Comparison of ENCODE assay signal across 1 cellular context in genomic region chr22:20803696-20804324, GRCh38.
TF ChIP-seq lines count a peak whose summit lies in the region.

No MANE protein-coding gene starts in this region.

TF ChIP-seq in K562, 482 proteins besides CTCF, POLR2A, EP300 and RAD21 (continued from another document and continues in another):
- no peak for TF ChIP-seq GMEB1 (CRISPR knock-in tag; IDR thresholded peaks at IDR 0.05)
- TF ChIP-seq ZBTB12 (CRISPR knock-in tag; IDR thresholded peaks at IDR 0.05) = no peak
- TF ChIP-seq BRF2 (IDR thresholded peaks at IDR 0.05; ENCODE audit: borderline replicate concordance, insufficient read depth, insufficient read length) = no peak
- TF ChIP-seq NCOR1 (IDR thresholded peaks at IDR 0.05) = no peak
- TF ChIP-seq ZNF707 (CRISPR knock-in tag; conservative IDR thresholded peaks at IDR 0.05) = no peak
- TF ChIP-seq MYNN (IDR thresholded peaks at IDR 0.05) = peak; percentile 49; the same call in 1 of the 2 replicates
- no peak for TF ChIP-seq MYNN (CRISPR knock-in tag; IDR thresholded peaks at IDR 0.05)
- 0 out of 4 replicates have a peak, but pooled peaks of 1 of the 2 experiments have one; percentile 79 for TF ChIP-seq ARNT (IDR thresholded peaks at IDR 0.05)
- no peak for TF ChIP-seq HES1 (IDR thresholded peaks at IDR 0.05; ENCODE audit: low read depth)
- no peak for TF ChIP-seq BRCA1 (IDR thresholded peaks at IDR 0.05)
- no peak for TF ChIP-seq BRCA1 (CRISPR knock-in tag; IDR thresholded peaks at IDR 0.05)
- TF ChIP-seq E2F8 (IDR thresholded peaks at IDR 0.05; ENCODE audit: low read depth, partially characterized antibody) = no peak
- no peak for TF ChIP-seq HMG20B (CRISPR knock-in tag; IDR thresholded peaks at IDR 0.05)
- TF ChIP-seq ZNF384 (IDR thresholded peaks at IDR 0.05; ENCODE audit: low read depth, low read length) = peak; percentile 54; the same call in 1 of the 2 replicates
- TF ChIP-seq JUND (IDR thresholded peaks at IDR 0.05; ENCODE audit: borderline replicate concordance, low read depth, low read length) = peak; percentile 52; the same call in 1 of the 2 replicates
- peak; percentile 64; the same call in 2 of the 3 replicates for TF ChIP-seq JUND (tag; IDR thresholded peaks at IDR 0.05; ENCODE audit: borderline replicate concordance, low read depth, low read length)
- TF ChIP-seq ESRRA (IDR thresholded peaks at IDR 0.05; ENCODE audit: borderline replicate concordance, low read depth) = peak; percentile 48; the same call in 1 of the 2 replicates
- TF ChIP-seq DMBX1 (CRISPR knock-in tag; IDR thresholded peaks at IDR 0.05; ENCODE audit: borderline replicate concordance) = no peak
- no peak for TF ChIP-seq ELF1 (tag; IDR thresholded peaks at IDR 0.05)
- no peak for TF ChIP-seq ZNF79 (CRISPR knock-in tag; IDR thresholded peaks at IDR 0.05; ENCODE audit: low read depth)
- TF ChIP-seq HDGF (IDR thresholded peaks at IDR 0.05) = peak; percentile 98
- TF ChIP-seq MXD1 (CRISPR knock-in tag; IDR thresholded peaks at IDR 0.05; ENCODE audit: borderline replicate concordance, poor library complexity, severe bottlenecking) = no peak
- no peak for TF ChIP-seq ZBTB33 (CRISPR knock-in tag; IDR thresholded peaks at IDR 0.05)
- peak; percentile 29; the same call in 1 of the 2 replicates for TF ChIP-seq MAX (CRISPR knock-in tag; IDR thresholded peaks at IDR 0.05)
- TF ChIP-seq PML (IDR thresholded peaks at IDR 0.05; ENCODE audit: low read length) = 0 out of 2 replicates have a peak, but pooled peaks have one; percentile 28
- TF ChIP-seq RB1 (IDR thresholded peaks at IDR 0.05; ENCODE audit: low read depth) = peak; percentile 57; the same call in 1 of the 2 replicates
- TF ChIP-seq SNAPC5 (CRISPR knock-in tag; IDR thresholded peaks at IDR 0.05) = no peak
- TF ChIP-seq SP2 (IDR thresholded peaks at IDR 0.05; ENCODE audit: extremely low read depth, low read depth, low read length, poor library complexity, severe bottlenecking) = peak; percentile 14
- peak; percentile 51; the same call in 1 of the 2 replicates for TF ChIP-seq ZNF263 (CRISPR knock-in tag; IDR thresholded peaks at IDR 0.05; ENCODE audit: borderline replicate concordance)
- no peak for TF ChIP-seq ZKSCAN8 (CRISPR knock-in tag; IDR thresholded peaks at IDR 0.05)
- TF ChIP-seq HOMEZ (CRISPR knock-in tag; IDR thresholded peaks at IDR 0.05) = no peak
- no peak for TF ChIP-seq ZNF551 (CRISPR knock-in tag; IDR thresholded peaks at IDR 0.05)
- no peak for TF ChIP-seq OTX1 (CRISPR knock-in tag; IDR thresholded peaks at IDR 0.05)
- no peak for TF ChIP-seq BDP1 (IDR thresholded peaks at IDR 0.05; ENCODE audit: insufficient read depth, insufficient read length)
- no peak for TF ChIP-seq CGGBP1 (CRISPR knock-in tag; IDR thresholded peaks at IDR 0.05)
- no peak for TF ChIP-seq GABPB1 (CRISPR knock-in tag; IDR thresholded peaks at IDR 0.05)
- TF ChIP-seq ATF3 (IDR thresholded peaks at IDR 0.05) = no peak
- TF ChIP-seq ATF3 (CRISPR knock-in tag; conservative IDR thresholded peaks at IDR 0.05) = 0 out of 2 replicates have a peak, but pooled peaks have one; percentile 43
- TF ChIP-seq ZBTB2 (IDR thresholded peaks at IDR 0.05) = no peak
- no peak for TF ChIP-seq JUNB (CRISPR knock-in tag; conservative IDR thresholded peaks at IDR 0.05)
- no peak for TF ChIP-seq BCOR (IDR thresholded peaks at IDR 0.05)
- no peak for TF ChIP-seq JUN (IDR thresholded peaks at IDR 0.05; ENCODE audit: borderline replicate concordance, low read depth, low read length)
- no peak for TF ChIP-seq JUN (CRISPR knock-in tag; IDR thresholded peaks at IDR 0.05; ENCODE audit: borderline replicate concordance)
- no peak for TF ChIP-seq KDM5B (IDR thresholded peaks at IDR 0.05; ENCODE audit: insufficient replicate concordance, low read depth, low read length)
- no peak for TF ChIP-seq TSHZ1 (CRISPR knock-in tag; IDR thresholded peaks at IDR 0.05)
- TF ChIP-seq U2AF2 (optimal IDR thresholded peaks at IDR 0.05; ENCODE audit: low read depth, low read length) = no peak
- no peak for TF ChIP-seq POLR2AphosphoS2 (IDR thresholded peaks at IDR 0.05; ENCODE audit: low read length)
